ENCODE assay signal across 23 cellular contexts in genomic region chr9:86822006-86822405, GRCh38.
"Had no signal": no experiment of that assay in that cellular context is flagged by ENCODE, and none has a peak within 500 bp of the region (broad histone marks: within the 10 kb centered on the region; RNA-seq: fewer than 3 reads in every experiment).

No MANE protein-coding gene starts in this region.

- ATAC-seq: effector memory CD8-positive, alpha-beta T cell; foreskin keratinocyte; left colon; mucosa of descending colon; natural killer cell; right lobe of liver had no signal

- H3K9me3 ChIP-seq: esophagus muscularis mucosa, prostate gland, right lobe of liver, suprapubic skin, thyroid gland, uterus had no signal

- H3K9ac ChIP-seq: neural progenitor cell, parathyroid adenoma had no signal

- H3K4me3 ChIP-seq: esophagus muscularis mucosa, hepatocyte, mucosa of descending colon, neural progenitor cell, prostate gland, right lobe of liver, skin epidermis, suprapubic skin, thyroid gland, upper lobe of left lung, uterus had no signal

- H3K27me3 ChIP-seq: esophagus muscularis mucosa, hepatocyte, neural progenitor cell, right lobe of liver, suprapubic skin, thyroid gland, upper lobe of left lung, uterus had no signal

- H2AFZ ChIP-seq: hepatocyte, neural progenitor cell, parathyroid adenoma had no signal

- H3K27ac ChIP-seq: epithelial cell of prostate, foreskin keratinocyte, hepatocyte, neural progenitor cell, parathyroid adenoma, prostate gland, right lobe of liver, skin epidermis, suprapubic skin, thyroid gland, upper lobe of left lung had no signal

- H3K4me2 ChIP-seq: hepatocyte, neural progenitor cell had no signal

- H3K36me3 ChIP-seq: esophagus muscularis mucosa, neural progenitor cell, prostate gland, right lobe of liver, suprapubic skin, thyroid gland, upper lobe of left lung, uterus had no signal

- DNase-seq: effector memory CD8-positive, alpha-beta T cell; foreskin keratinocyte; head of caudate nucleus; kidney; left colon; mammary epithelial cell; mucosa of descending colon; natural killer cell; nucleus accumbens; right lobe of liver; stimulated activated CD4-positive, alpha-beta T cell treated with anti-CD3 and anti-CD28 coated beads, Interleukin-12 subunit alpha, Interleukin-12 subunit beta, amount 100 ng/mL, for 4 hours; stimulated activated naive CD4-positive, alpha-beta T cell; thyroid gland; upper lobe of left lung; uterus had no signal

- H3K4me1 ChIP-seq: foreskin keratinocyte, parathyroid adenoma, prostate gland, right lobe of liver, suprapubic skin, thyroid gland, upper lobe of left lung had no signal
